ENCODE assay signal across 12 cellular contexts in the genomic region with DNA sequence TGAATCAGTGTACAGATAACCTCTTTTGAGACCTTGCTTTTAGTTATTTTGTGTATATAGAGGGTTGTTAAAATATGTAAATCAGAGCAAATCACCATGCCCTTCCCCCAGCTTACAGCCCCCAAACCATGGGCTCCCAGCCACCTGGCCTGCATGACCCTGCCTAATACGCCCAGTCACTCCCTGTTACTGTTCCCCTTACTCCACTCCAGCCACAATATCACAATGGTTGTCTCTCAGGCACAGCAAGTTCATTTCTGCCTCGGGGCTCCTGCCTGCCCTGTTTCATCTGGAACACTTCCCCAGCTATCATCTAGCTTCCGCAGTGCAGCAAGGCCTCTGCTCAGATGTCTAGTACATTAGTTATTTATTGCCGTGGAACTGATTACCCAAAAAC. TPM values are rescaled to one million over a fixed set of nuclear protein-coding genes. Genes with fewer than 3 reads are reported as not detected.
DNase-seq lines count a peak whose midpoint lies in the region; ATAC-seq and TF ChIP-seq lines count a peak whose summit lies in the region.
"Had no signal": no experiment of that assay in that cellular context is flagged by ENCODE, and none has a peak within 500 bp of the region (broad histone marks: within the 10 kb centered on the region; RNA-seq: fewer than 3 reads in every experiment).

No MANE protein-coding gene starts in this region.

- no peak for TF ChIP-seq CTCF in GM10266 (IDR thresholded peaks at IDR 0.05; ENCODE audit: control insufficient read depth, insufficient read depth, low read depth, missing control alignments)

- intact Hi-C loops in naive thymus-derived CD4-positive, alpha-beta T cell (cut with micrococcal nuclease) = loop anchor here in 1 of 2 donors (10.0 kb wide), 1 partner anchor 766 kb away; a partner anchor contains a TSS

- H3K4me3 ChIP-seq in naive thymus-derived CD4-positive, alpha-beta T cell (ENCODE audit: low read length) = no peak overlapping the region

- peaks cover 72% of the 10 kb centered on the region for H3K4me1 Mint-ChIP-seq in stimulated activated naive CD8-positive, alpha-beta T cell treated with anti-CD3 and anti-CD28 coated beads, Interleukin-15, Interleukin-2, amounts not matched to agents 100 ng/mL and 50 ng/mL, for 24 hours (ENCODE audit: low read depth)
- peaks cover 56% of the 10 kb centered on the region for H3K4me1 Mint-ChIP-seq in activated T-helper 17 cell treated with anti-CD3 and anti-CD28 coated beads, Interleukin-2, amount 50 U/mL, for 72 hours
- H3K4me1 Mint-ChIP-seq in naive thymus-derived CD4-positive, alpha-beta T cell = peaks cover 30 to 65% (median 59%) of the 10 kb centered on the region in 7 donors

- no peaks in the 10 kb centered on the region for H3K27me3 ChIP-seq in naive thymus-derived CD4-positive, alpha-beta T cell (ENCODE audit: control insufficient read depth in 2 of 2, insufficient read depth in 2 of 2, low read length in 2 of 2)

- no peak overlapping the region for H3K27ac ChIP-seq in naive thymus-derived CD4-positive, alpha-beta T cell (ENCODE audit: low read depth, low read length)
- H3K27ac ChIP-seq: HL-60, parathyroid adenoma had no signal

- peaks cover 12% of the 10 kb centered on the region for H3K9me3 Mint-ChIP-seq in stimulated activated naive CD8-positive, alpha-beta T cell treated with anti-CD3 and anti-CD28 coated beads, Interleukin-15, Interleukin-2, amounts not matched to agents 100 ng/mL and 50 ng/mL, for 24 hours
- H3K9me3 Mint-ChIP-seq in activated T-helper 17 cell treated with anti-CD3 and anti-CD28 coated beads, Interleukin-2, amount 50 U/mL, for 72 hours = peaks cover 3% of the 10 kb centered on the region
- H3K9me3 Mint-ChIP-seq in naive thymus-derived CD4-positive, alpha-beta T cell = peaks cover 0 to 16% (median 0%) of the 10 kb centered on the region in 11 donors

- H3K27me3 Mint-ChIP-seq in stimulated activated naive CD8-positive, alpha-beta T cell treated with anti-CD3 and anti-CD28 coated beads, Interleukin-15, Interleukin-2, amounts not matched to agents 100 ng/mL and 50 ng/mL, for 24 hours = no peaks in the 10 kb centered on the region
- no peaks in the 10 kb centered on the region for H3K27me3 Mint-ChIP-seq in activated T-helper 17 cell treated with anti-CD3 and anti-CD28 coated beads, Interleukin-2, amount 50 U/mL, for 72 hours
- H3K27me3 Mint-ChIP-seq in naive thymus-derived CD4-positive, alpha-beta T cell = no peaks in the 10 kb centered on the region

- H3K4me1 ChIP-seq in naive thymus-derived CD4-positive, alpha-beta T cell (ENCODE audit: control insufficient read depth in 2 of 2, insufficient read depth in 2 of 2, low read length in 2 of 2) = peaks cover 23 to 25% of the 10 kb centered on the region in 2 donors

- H3K4me3 Mint-ChIP-seq in stimulated activated naive CD8-positive, alpha-beta T cell treated with anti-CD3 and anti-CD28 coated beads, Interleukin-15, Interleukin-2, amounts not matched to agents 100 ng/mL and 50 ng/mL, for 24 hours = peak overlapping the region; percentile 27
- peak overlapping the region; percentile 88 for H3K4me3 Mint-ChIP-seq in activated T-helper 17 cell treated with anti-CD3 and anti-CD28 coated beads, Interleukin-2, amount 50 U/mL, for 72 hours
- H3K4me3 Mint-ChIP-seq in naive thymus-derived CD4-positive, alpha-beta T cell = peak overlapping the region in 1 of 10 donors; percentile 19

- no peaks in the 10 kb centered on the region for H3K9me3 ChIP-seq in naive thymus-derived CD4-positive, alpha-beta T cell (ENCODE audit: control insufficient read depth in 2 of 3, low read length in 3 of 3)

- peaks cover 18% of the 10 kb centered on the region for H3K36me3 Mint-ChIP-seq in stimulated activated naive CD8-positive, alpha-beta T cell treated with anti-CD3 and anti-CD28 coated beads, Interleukin-15, Interleukin-2, amounts not matched to agents 100 ng/mL and 50 ng/mL, for 24 hours (ENCODE audit: low read depth)
- H3K36me3 Mint-ChIP-seq in activated T-helper 17 cell treated with anti-CD3 and anti-CD28 coated beads, Interleukin-2, amount 50 U/mL, for 72 hours (ENCODE audit: low read depth) = peaks cover 32% of the 10 kb centered on the region
- H3K36me3 Mint-ChIP-seq in naive thymus-derived CD4-positive, alpha-beta T cell = peaks cover 3 to 51% (median 14%) of the 10 kb centered on the region in 5 donors

- POLR2A ChIA-PET in naive thymus-derived CD4-positive, alpha-beta T cell (lab: Charles Lee) = interaction anchor here (0.5 to 2.5 kb wide), 6 partner anchors 8 to 79 kb away, joined by 3 to 16 read pairs (median 5); no protein-coding TSS in a partner anchor

- no peak for ATAC-seq in stimulated activated naive CD8-positive, alpha-beta T cell treated with anti-CD3 and anti-CD28 coated beads, Interleukin-15, Interleukin-2, amounts not matched to agents 100 U/mL and 50 U/mL, for 24 hours
- no peak for ATAC-seq in activated T-helper 17 cell treated with anti-CD3 and anti-CD28 coated beads, Interleukin-2, amount 50 U/mL, for 72 hours (replicated peaks)
- ATAC-seq in naive thymus-derived CD4-positive, alpha-beta T cell = no peak
- ATAC-seq in GM19324 (IDR thresholded peaks at IDR 0.05; ENCODE audit: low FRiP score, unreplicated experiment) = no peak

- peaks cover 0 to 25% (median 6%) of the 10 kb centered on the region in 3 experiments for H3K36me3 ChIP-seq in naive thymus-derived CD4-positive, alpha-beta T cell (ENCODE audit: control insufficient read depth in 2 of 3, insufficient read depth in 3 of 3, low read length in 3 of 3)

- CTCF ChIA-PET in naive thymus-derived CD4-positive, alpha-beta T cell (lab: Charles Lee) = interaction anchor here (0.6 kb wide), 1 partner anchor 62 kb away, joined by 3 read pairs; no protein-coding TSS in a partner anchor

- no peak for DNase-seq in stimulated activated naive CD8-positive, alpha-beta T cell treated with anti-CD3 and anti-CD28 coated beads, Interleukin-15, Interleukin-2, amounts not matched to agents 100 U/mL and 50 U/mL, for 24 hours
- no peak for DNase-seq in naive thymus-derived CD4-positive, alpha-beta T cell
- DNase-seq in COR-L47 (lab: John Stamatoyannopoulos, UW) = no peak
- DNase-seq in GM10266 (ENCODE audit: extremely low spot score) = no peak
- no peak for DNase-seq in NCI-H1105 treated with DMSO at 0.1 percent for 48 hours (lab: John Stamatoyannopoulos, UW)
- DNase-seq: central memory CD4-positive, alpha-beta T cell; NCI-H2171 had no signal

- peak overlapping the region; percentile 79 for H3K27ac Mint-ChIP-seq in stimulated activated naive CD8-positive, alpha-beta T cell treated with anti-CD3 and anti-CD28 coated beads, Interleukin-15, Interleukin-2, amounts not matched to agents 100 ng/mL and 50 ng/mL, for 24 hours
- H3K27ac Mint-ChIP-seq in activated T-helper 17 cell treated with anti-CD3 and anti-CD28 coated beads, Interleukin-2, amount 50 U/mL, for 72 hours = peak overlapping the region; percentile 98
- H3K27ac Mint-ChIP-seq in naive thymus-derived CD4-positive, alpha-beta T cell = peak overlapping the region; percentile 2 to 99 (median 94)

RNA-seq across cellular contexts. Expression of a gene that starts 5.0 kb away (rescaled TPM):
- 10 to 100 TPM; 83.6 to 87.3 TPM for total RNA-seq in activated T-helper 17 cell treated with anti-CD3 and anti-CD28 coated beads, Interleukin-2, amount 50 U/mL, for 72 hours
- 10 to 100 TPM; 43.0 to 90.0 (median 54.1) TPM for total RNA-seq in naive thymus-derived CD4-positive, alpha-beta T cell
- polyA plus RNA-seq in naive thymus-derived CD4-positive, alpha-beta T cell = 10 to 100 TPM; 59.2 to 75.6 TPM

RNA-seq across cellular contexts. Expression of a gene that starts 32.6 kb away (rescaled TPM):
- total RNA-seq in activated T-helper 17 cell treated with anti-CD3 and anti-CD28 coated beads, Interleukin-2, amount 50 U/mL, for 72 hours = 10 to 100 TPM; 45.4 to 68.4 TPM
- total RNA-seq in naive thymus-derived CD4-positive, alpha-beta T cell = 10 to 100 TPM; 62.8 to 83.5 (median 68.7) TPM
- 100 to 1,000 TPM; 186 to 315 TPM for polyA plus RNA-seq in naive thymus-derived CD4-positive, alpha-beta T cell

RNA-seq across cellular contexts. Expression of a gene that starts 43.0 kb away (rescaled TPM):
- 100 to 1,000 TPM in 1 of 2 donors, 10 to 100 TPM in 1; 56.0 to 197 TPM for total RNA-seq in activated T-helper 17 cell treated with anti-CD3 and anti-CD28 coated beads, Interleukin-2, amount 50 U/mL, for 72 hours
- 100 to 1,000 TPM in 2 of 5 experiments, 10 to 100 TPM in 3; 30.7 to 163 (median 64.7) TPM for total RNA-seq in naive thymus-derived CD4-positive, alpha-beta T cell
- polyA plus RNA-seq in naive thymus-derived CD4-positive, alpha-beta T cell = 100 to 1,000 TPM; 113 to 133 TPM
